13 cellular contexts compared by ENCODE assay signal in the genomic region with DNA sequence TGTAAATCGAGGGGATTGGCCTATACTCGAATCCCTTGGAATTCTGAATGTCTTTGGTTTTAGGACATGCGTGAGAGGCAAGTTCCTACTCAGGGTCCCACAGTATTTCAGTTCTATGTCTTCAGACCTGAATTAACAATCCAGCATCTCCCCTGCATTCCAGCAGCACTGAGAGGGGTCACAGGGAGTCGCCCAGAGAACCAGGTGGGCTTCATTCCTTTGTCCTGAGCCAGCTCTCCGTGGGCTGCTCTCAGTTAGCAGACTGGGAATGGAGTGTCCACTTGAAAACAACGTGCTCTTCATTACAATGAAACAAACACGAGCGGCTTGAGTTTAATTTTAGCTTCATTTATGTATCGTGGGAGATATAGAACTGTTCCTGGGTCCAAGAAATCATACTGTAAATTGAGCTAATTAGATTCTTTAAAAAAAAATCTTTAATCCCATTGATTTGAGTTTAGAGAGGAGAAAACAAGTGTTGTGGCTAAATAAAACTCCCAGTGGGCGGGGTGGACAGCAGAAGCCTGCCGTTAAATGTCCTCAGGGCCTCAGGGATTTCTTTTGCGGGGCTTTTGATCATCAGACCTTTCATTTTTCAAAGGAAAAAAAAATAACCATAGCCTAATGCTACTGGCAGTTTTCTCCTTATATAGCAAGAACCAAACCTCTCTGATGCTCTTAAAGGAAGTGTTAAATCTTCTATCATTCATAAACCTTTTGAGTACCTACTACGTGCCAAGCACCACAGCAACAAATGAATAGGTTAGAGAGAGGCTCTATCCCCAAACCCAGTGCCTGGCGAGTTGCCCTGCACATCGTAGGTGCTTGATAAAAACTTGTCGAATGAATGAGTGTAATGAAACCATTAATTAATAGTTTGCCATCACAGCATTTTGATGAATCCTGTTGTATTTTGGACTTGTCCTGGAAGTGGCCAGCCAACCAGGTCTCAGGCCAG.
DNase-seq lines count a peak whose midpoint lies in the region; ATAC-seq and TF ChIP-seq lines count a peak whose summit lies in the region.
"Had no signal": no experiment of that assay in that cellular context is flagged by ENCODE, and none has a peak within 500 bp of the region (broad histone marks: within the 10 kb centered on the region; RNA-seq: fewer than 3 reads in every experiment).

No MANE protein-coding gene starts in this region.

- H3K4me1 Mint-ChIP-seq in stimulated activated memory B cell treated with anti-CD40 and anti-IgM and Interleukin-4, amounts not matched to agents 10 μg/mL and 1 μg/mL and 100 μg/mL, for 72 hours: peaks cover 88% of the 10 kb centered on the region

- H3K27ac ChIP-seq in HEK293 (ENCODE audit: extremely low read depth, low read depth, low read length): no peak overlapping the region
- H3K27ac ChIP-seq: cardiac muscle cell, SK-N-MC, VCaP had no signal

- no peak overlapping the region for H3K4me3 ChIP-seq in HEK293 (ENCODE audit: low read depth, low read length)
- H3K4me3 ChIP-seq: cardiac muscle cell, SK-N-MC had no signal

- peak overlapping the region; percentile 70 for H3K27ac Mint-ChIP-seq in stimulated activated memory B cell treated with anti-CD40 and anti-IgM and Interleukin-4, amounts not matched to agents 10 μg/mL and 1 μg/mL and 100 μg/mL, for 72 hours
- H3K27ac Mint-ChIP-seq: activated CD8-positive, alpha-beta memory T cell treated with anti-CD3 and anti-CD28 coated beads, Interleukin-2, amount 10 ng/mL, durations not matched to agents 7 days and 5 days; activated naive CD4-positive, alpha-beta T cell treated with anti-CD3 and anti-CD28 coated beads, Interleukin-2, amount 10 ng/mL, durations not matched to agents 7 days and 5 days had no signal

- peak; percentile 58 for ATAC-seq in stimulated activated memory B cell treated with anti-CD40 and anti-IgM and Interleukin-4, amounts not matched to agents 10 μg/mL and 1 μg/mL and 100 μg/mL, for 72 hours
- no peak for ATAC-seq in GM21786 (IDR thresholded peaks at IDR 0.05; ENCODE audit: unreplicated experiment)
- ATAC-seq: activated CD8-positive, alpha-beta memory T cell treated with anti-CD3 and anti-CD28 coated beads, Interleukin-2, amount 10 ng/mL, durations not matched to agents 7 days and 5 days had no signal

- CTCF ChIA-PET in HEK293 (lab: Yijun Ruan, JAX): no interaction called here

- H3K4me1 ChIP-seq in HEK293 (ENCODE audit: control insufficient read depth, insufficient read depth, low read length): peaks cover 3% of the 10 kb centered on the region; the same call in 1 of the 2 replicates

- POLR2A ChIA-PET in HEK293 (lab: Yijun Ruan, JAX): no interaction called here

- no peak for TF ChIP-seq CTCF in HEK293 (tag by site-specific recombination; IDR thresholded peaks at IDR 0.05)

- H3K9me3 Mint-ChIP-seq in stimulated activated memory B cell treated with anti-CD40 and anti-IgM and Interleukin-4, amounts not matched to agents 10 μg/mL and 1 μg/mL and 100 μg/mL, for 72 hours: no peaks in the 10 kb centered on the region
- H3K9me3 Mint-ChIP-seq: activated naive CD4-positive, alpha-beta T cell treated with anti-CD3 and anti-CD28 coated beads, Interleukin-2, amount 10 ng/mL, durations not matched to agents 7 days and 5 days had no signal

- H3K9me3 ChIP-seq in HEK293 (ENCODE audit: control insufficient read depth, insufficient read depth, low read depth, low read length): no peaks in the 10 kb centered on the region

- no peaks in the 10 kb centered on the region for H3K27me3 Mint-ChIP-seq in stimulated activated memory B cell treated with anti-CD40 and anti-IgM and Interleukin-4, amounts not matched to agents 10 μg/mL and 1 μg/mL and 100 μg/mL, for 72 hours
- H3K27me3 Mint-ChIP-seq: activated CD8-positive, alpha-beta memory T cell treated with anti-CD3 and anti-CD28 coated beads, Interleukin-2, amount 10 ng/mL, durations not matched to agents 7 days and 5 days; activated naive CD4-positive, alpha-beta T cell treated with anti-CD3 and anti-CD28 coated beads, Interleukin-2, amount 10 ng/mL, durations not matched to agents 7 days and 5 days had no signal

- H3K36me3 ChIP-seq in HEK293 (ENCODE audit: control insufficient read depth in 2 of 2, insufficient read depth in 1 of 2, low read length in 2 of 2): no peaks in the 10 kb centered on the region
- H3K36me3 ChIP-seq: cardiac muscle cell had no signal

- H3K36me3 Mint-ChIP-seq in stimulated activated memory B cell treated with anti-CD40 and anti-IgM and Interleukin-4, amounts not matched to agents 10 μg/mL and 1 μg/mL and 100 μg/mL, for 72 hours: peaks cover 28% of the 10 kb centered on the region

- H3K4me3 Mint-ChIP-seq in stimulated activated memory B cell treated with anti-CD40 and anti-IgM and Interleukin-4, amounts not matched to agents 10 μg/mL and 1 μg/mL and 100 μg/mL, for 72 hours: no peak overlapping the region
- H3K4me3 Mint-ChIP-seq: activated CD8-positive, alpha-beta memory T cell treated with anti-CD3 and anti-CD28 coated beads, Interleukin-2, amount 10 ng/mL, durations not matched to agents 7 days and 5 days; activated naive CD4-positive, alpha-beta T cell treated with anti-CD3 and anti-CD28 coated beads, Interleukin-2, amount 10 ng/mL, durations not matched to agents 7 days and 5 days had no signal

- peak; percentile 44 for DNase-seq in SW480 (ENCODE audit: low spot score)
- DNase-seq in islet precursor cell: peak; percentile 89
- no peak for DNase-seq in activated CD4-positive, CD25-positive, alpha-beta regulatory T cell (lab: John Stamatoyannopoulos, UW)
- DNase-seq in HUDEP-2 (lab: John Stamatoyannopoulos, UW; ENCODE audit: unreplicated experiment in 76 of 76): no peak
- DNase-seq: activated CD8-positive, alpha-beta memory T cell treated with anti-CD3 and anti-CD28 coated beads, Interleukin-2, amount 10 ng/mL, durations not matched to agents 7 days and 5 days; activated naive CD4-positive, alpha-beta T cell treated with anti-CD3 and anti-CD28 coated beads, Interleukin-2, amount 10 ng/mL, durations not matched to agents 7 days and 5 days; NCI-H2107 had no signal

TF ChIP-seq in HEK293, 187 proteins besides CTCF, POLR2A, EP300 and RAD21:
- TF ChIP-seq TCF7L2 (IDR thresholded peaks at IDR 0.05; ENCODE audit: borderline replicate concordance, low read depth, low read length) (peak; percentile 70), RBAK (tag by site-specific recombination; IDR thresholded peaks at IDR 0.05) (no peak)
TF ChIP-seq in HEK293: peak in this region for 1.

Comparison
In these comparisons a context has a peak if more than half of its experiments do, and no peak if none do; other contexts are left out.
1. DNase-seq: peak in SW480 (single experiment) and islet precursor cell (single experiment); none in activated CD4-positive, CD25-positive, alpha-beta regulatory T cell (0 of 4) and HUDEP-2 (0 of 76).